ENCODE assay signal across 8 cellular contexts in the genomic region with DNA sequence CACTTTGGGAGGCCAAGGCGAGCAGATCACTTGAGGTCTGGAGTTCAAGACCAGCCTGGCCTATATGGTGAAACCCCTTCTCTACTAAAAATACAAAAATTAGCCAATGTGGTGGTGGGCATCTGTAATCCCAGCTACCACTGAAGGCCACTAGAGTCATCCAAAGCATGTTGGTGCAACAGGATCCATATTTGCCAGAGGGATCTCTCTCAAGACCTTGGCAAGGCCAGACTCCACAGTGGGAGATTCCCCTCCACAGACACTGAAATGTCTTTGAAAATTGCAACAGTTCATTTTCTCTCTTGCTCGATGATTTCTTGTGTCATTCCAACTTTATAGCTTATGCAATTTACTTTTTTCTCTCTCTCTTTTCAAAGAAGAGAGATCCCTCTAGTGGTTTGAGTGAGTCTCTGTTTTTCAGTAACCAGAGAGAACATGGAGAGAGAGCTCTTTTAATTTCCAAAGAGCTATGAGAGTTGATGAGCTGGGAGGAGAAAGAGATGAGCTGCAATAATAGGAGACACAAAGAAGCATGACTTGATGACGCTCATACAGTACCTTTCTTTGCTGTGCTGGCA.
DNase-seq lines count a peak whose midpoint lies in the region; ATAC-seq and TF ChIP-seq lines count a peak whose summit lies in the region.

No MANE protein-coding gene starts in this region.

- DNase-seq in EL, result peak; percentile 13
- no peak for DNase-seq in MM.1S
- no peak for DNase-seq in chondrocyte (ENCODE audit: low spot score)
- no peak for DNase-seq in nephron progenitor cell
- no peak for DNase-seq in MG63
- no peak for DNase-seq in DMS114 treated with DMSO at 0.1 percent for 48 hours (lab: John Stamatoyannopoulos, UW; ENCODE audit: unreplicated experiment)
- DNase-seq in NCI-H1417 treated with DMSO at 0.1 percent for 48 hours (lab: John Stamatoyannopoulos, UW), result no peak

- no peaks in the 10 kb centered on the region for H3K4me1 Mint-ChIP-seq in chondrocyte (ENCODE audit: low read depth)
- no peaks in the 10 kb centered on the region for H3K4me1 Mint-ChIP-seq in nephron progenitor cell

- no peak for ATAC-seq in HG03442 (IDR thresholded peaks at IDR 0.05; ENCODE audit: unreplicated experiment)

- peak; percentile 19; the same call in 1 of the 2 replicates for TF ChIP-seq CTCF in MM.1S (IDR thresholded peaks at IDR 0.05; ENCODE audit: low read length)
- peak; percentile 78 for TF ChIP-seq CTCF in chondrocyte (IDR thresholded peaks at IDR 0.05)
- peak; percentile 23 for TF ChIP-seq CTCF in nephron progenitor cell (IDR thresholded peaks at IDR 0.05)

- H3K36me3 ChIP-seq in MM.1S (replicated peaks; ENCODE audit: insufficient read depth, low read length) (no peaks in the 10 kb centered on the region), MG63 (no peaks in the 10 kb centered on the region)

- H3K27ac ChIP-seq in MM.1S (ENCODE audit: low read length), result no peak overlapping the region

- H4K20me1 ChIP-seq in MM.1S (ENCODE audit: insufficient read depth, low read length), result no peaks in the 10 kb centered on the region

- no peak overlapping the region for H3K4me2 ChIP-seq in MM.1S (ENCODE audit: low read depth, low read length)

- H3K9ac ChIP-seq in MM.1S (ENCODE audit: low read length), result no peak overlapping the region

- no peak overlapping the region for H2AFZ ChIP-seq in MM.1S (ENCODE audit: low read length)

- no peaks in the 10 kb centered on the region for H3K9me2 ChIP-seq in MM.1S (replicated peaks; ENCODE audit: insufficient read depth, low read length)

- no peaks in the 10 kb centered on the region for H3K79me2 ChIP-seq in MM.1S (ENCODE audit: low read length)

- no peak overlapping the region for H3K27ac Mint-ChIP-seq in chondrocyte (ENCODE audit: unreplicated experiment)
- no peak overlapping the region for H3K27ac Mint-ChIP-seq in nephron progenitor cell

- H3K9me3 Mint-ChIP-seq in chondrocyte (ENCODE audit: low read depth), result peaks cover 4% of the 10 kb centered on the region
- peaks cover 15% of the 10 kb centered on the region for H3K9me3 Mint-ChIP-seq in nephron progenitor cell

- no peaks in the 10 kb centered on the region for H3F3A ChIP-seq in MM.1S (ENCODE audit: insufficient read depth, low read length)

- H3K27me3 Mint-ChIP-seq in chondrocyte (ENCODE audit: low read depth), result peaks cover 5% of the 10 kb centered on the region
- H3K27me3 Mint-ChIP-seq in nephron progenitor cell (ENCODE audit: low read depth, poor library complexity), result no peaks in the 10 kb centered on the region

- no peaks in the 10 kb centered on the region for H3K4me1 ChIP-seq in MM.1S (ENCODE audit: low read length)

- H3K36me3 Mint-ChIP-seq in chondrocyte (ENCODE audit: low read depth), result no peaks in the 10 kb centered on the region
- H3K36me3 Mint-ChIP-seq in nephron progenitor cell (ENCODE audit: low read depth), result no peaks in the 10 kb centered on the region

- H3K4me3 ChIP-seq in MM.1S (ENCODE audit: low read length) (no peak overlapping the region), MG63 (no peak overlapping the region)

- H3K27me3 ChIP-seq in MM.1S (replicated peaks; ENCODE audit: insufficient read depth, low read length) (no peaks in the 10 kb centered on the region), MG63 (no peaks in the 10 kb centered on the region)

- H3K9me3 ChIP-seq in MM.1S (replicated peaks; ENCODE audit: insufficient read depth, low read length), result no peaks in the 10 kb centered on the region
- 0 out of 2 replicates have a peak, but pooled peaks cover 2% of the 10 kb centered on the region for H3K9me3 ChIP-seq in MG63

- no peak overlapping the region for H3K4me3 Mint-ChIP-seq in chondrocyte (ENCODE audit: unreplicated experiment)
- H3K4me3 Mint-ChIP-seq in nephron progenitor cell, result no peak overlapping the region

Comparison
In these comparisons a context has a peak if more than half of its experiments do, and no peak if none do; other contexts are left out.
1. CTCF ChIP-seq: peak in every context shown above with its lines; median percentile 78 in chondrocyte; 23 in nephron progenitor cell; 19 in MM.1S.